Comparison of ENCODE assay signal across 14 cellular contexts in the genomic region with DNA sequence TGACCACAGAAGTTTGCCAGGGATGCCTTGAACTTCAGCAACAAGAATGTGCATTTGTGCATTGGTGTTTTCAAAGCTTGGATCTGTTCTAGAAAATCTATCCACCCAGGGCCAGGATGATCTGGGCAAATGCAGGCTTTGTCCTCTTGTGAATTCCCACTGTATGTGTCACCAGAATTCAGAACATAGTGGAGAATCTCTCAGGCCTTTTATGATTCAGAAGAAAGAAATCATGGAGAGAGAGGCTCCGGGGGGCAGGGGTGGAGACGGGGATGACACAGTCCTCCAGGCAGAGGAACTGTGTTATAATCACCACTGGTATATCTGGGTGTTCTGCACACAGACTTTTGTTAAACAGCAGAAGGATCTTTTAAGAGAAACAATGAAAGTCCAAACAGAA.
DNase-seq lines count a peak whose midpoint lies in the region; ATAC-seq, FAIRE-seq and TF ChIP-seq lines count a peak whose summit lies in the region.
"Had no signal": no experiment of that assay in that cellular context is flagged by ENCODE, and none has a peak within 500 bp of the region (broad histone marks: within the 10 kb centered on the region; RNA-seq: fewer than 3 reads in every experiment).

No MANE protein-coding gene starts in this region.

- WGBS in GM23248 (ENCODE audit: low coverage in 1 of 2, low lambda C conversion rate in 2 of 2, missing lambda C conversion rate in 2 of 2), 2 experiments = 3 to 4% methylated on average over 2 of the region's 2 CpGs

- H3K4me2 ChIP-seq in GM23248 (ENCODE audit: unreplicated experiment) = peak overlapping the region; percentile 21

- H3K36me3 ChIP-seq in GM23248 (ENCODE audit: low read depth) (no peaks in the 10 kb centered on the region), adipocyte (ENCODE audit: control insufficient read depth, insufficient read depth, low read length, severe bottlenecking) (no peaks in the 10 kb centered on the region)
- H3K36me3 ChIP-seq: esophagus squamous epithelium, tibial artery had no signal

- peak overlapping the region; percentile 38; the same call in 1 of the 2 replicates for H2AFZ ChIP-seq in GM23248

- no peak for FAIRE-seq in urothelium cell line (lab: Jason Lieb, UNC)

- H3K27me3 ChIP-seq in GM23248 (replicated peaks; ENCODE audit: insufficient read depth) (no peaks in the 10 kb centered on the region), adipocyte (replicated peaks; ENCODE audit: control insufficient read depth, insufficient read depth, low read length) (no peaks in the 10 kb centered on the region), foreskin keratinocyte (no peaks in the 10 kb centered on the region)
- H3K27me3 ChIP-seq: tibial artery had no signal

- no peaks in the 10 kb centered on the region for H4K20me1 ChIP-seq in GM23248 (ENCODE audit: insufficient read depth)

- ATAC-seq in foreskin keratinocyte = peak; percentile 95
- no peak for ATAC-seq in esophagus mucosa
- no peak for ATAC-seq in SK-N-SH treated with all-trans-retinoic acid at 6 μM for 48 hours
- no peak for ATAC-seq in GM18858 (IDR thresholded peaks at IDR 0.05; ENCODE audit: unreplicated experiment)
- ATAC-seq: activated CD8-positive, alpha-beta T cell treated with anti-CD3 and anti-CD28 coated beads, Interleukin-2, amount 10 ng/mL, durations not matched to agents 7 days and 5 days had no signal

- H3K27ac ChIP-seq in GM23248 = peak overlapping the region; percentile 80
- H3K27ac ChIP-seq in foreskin keratinocyte = no peak overlapping the region
- H3K27ac ChIP-seq: esophagus squamous epithelium, tibial artery had no signal

- H3F3A ChIP-seq in GM23248 (ENCODE audit: insufficient read depth) = peaks cover 12% of the 10 kb centered on the region

- no peaks in the 10 kb centered on the region for H3K9me3 ChIP-seq in GM23248 (ENCODE audit: low read depth)
- H3K9me3 ChIP-seq in adipocyte (ENCODE audit: control insufficient read depth, low read length) = peaks cover 5% of the 10 kb centered on the region
- H3K9me3 ChIP-seq: esophagus squamous epithelium had no signal

- in situ Hi-C loops in GM23248 (cut with MboI) = no loop called here

- H3K9ac ChIP-seq in GM23248 (peak overlapping the region; percentile 58), adipocyte (ENCODE audit: low read length) (peak overlapping the region; percentile 58)

- no peak for TF ChIP-seq CTCF in foreskin keratinocyte (conservative IDR thresholded peaks at IDR 0.05)

- DNase-seq in GM23248 = peak; percentile 89
- DNase-seq in adipocyte (ENCODE audit: low read depth) = peak; percentile 15
- DNase-seq in foreskin keratinocyte = peak; percentile 75 to 87
- DNase-seq in urothelium cell line (ENCODE audit: low spot score) = peak; percentile 81
- DNase-seq: activated CD8-positive, alpha-beta T cell treated with anti-CD3 and anti-CD28 coated beads, Interleukin-2, amount 10 ng/mL, durations not matched to agents 7 days and 5 days; DND-41; esophagus squamous epithelium; NCI-H1436; NCI-H524 treated with DMSO at 0.1 percent for 48 hours; stimulated activated CD4-positive, alpha-beta T cell treated with anti-CD3 and anti-CD28 coated beads, Interleukin-12 subunit alpha, Interleukin-12 subunit beta, amount 100 ng/mL, for 4 hours; tibial artery had no signal

- no peaks in the 10 kb centered on the region for H3K9me2 ChIP-seq in GM23248 (ENCODE audit: insufficient read depth)

- H3K4me3 ChIP-seq in GM23248 = peak overlapping the region; percentile 38; the same call in 1 of the 2 replicates
- no peak overlapping the region for H3K4me3 ChIP-seq in adipocyte (ENCODE audit: low read length)
- H3K4me3 ChIP-seq: esophagus squamous epithelium, tibial artery had no signal

- peaks cover 35% of the 10 kb centered on the region for H3K4me1 ChIP-seq in GM23248 (ENCODE audit: insufficient read depth)
- peaks cover 38% of the 10 kb centered on the region for H3K4me1 ChIP-seq in adipocyte (ENCODE audit: control insufficient read depth, insufficient read depth, low read length)
- peaks cover 6% of the 10 kb centered on the region for H3K4me1 ChIP-seq in foreskin keratinocyte
- H3K4me1 ChIP-seq: tibial artery had no signal

- H3K79me2 ChIP-seq in GM23248 (ENCODE audit: insufficient read depth) = no peaks in the 10 kb centered on the region

TF ChIP-seq in SK-N-SH treated with all-trans-retinoic acid at 6 μM for 48 hours, 23 proteins besides CTCF, POLR2A, EP300 and RAD21:
- no peak for TF ChIP-seq ZNF8 (CRISPR knock-in tag; IDR thresholded peaks at IDR 0.05)
- TF ChIP-seq OSR1 (CRISPR knock-in tag; IDR thresholded peaks at IDR 0.05) = no peak
- no peak for TF ChIP-seq SNAI2 (CRISPR knock-in tag; IDR thresholded peaks at IDR 0.05)
- TF ChIP-seq ISL1 (CRISPR knock-in tag; IDR thresholded peaks at IDR 0.05) = no peak
- no peak for TF ChIP-seq ZNF565 (CRISPR knock-in tag; conservative IDR thresholded peaks at IDR 0.05; ENCODE audit: low read depth)
- no peak for TF ChIP-seq ARNTL (CRISPR knock-in tag; IDR thresholded peaks at IDR 0.05; ENCODE audit: borderline replicate concordance, low read depth)
- TF ChIP-seq, protein P1, sequence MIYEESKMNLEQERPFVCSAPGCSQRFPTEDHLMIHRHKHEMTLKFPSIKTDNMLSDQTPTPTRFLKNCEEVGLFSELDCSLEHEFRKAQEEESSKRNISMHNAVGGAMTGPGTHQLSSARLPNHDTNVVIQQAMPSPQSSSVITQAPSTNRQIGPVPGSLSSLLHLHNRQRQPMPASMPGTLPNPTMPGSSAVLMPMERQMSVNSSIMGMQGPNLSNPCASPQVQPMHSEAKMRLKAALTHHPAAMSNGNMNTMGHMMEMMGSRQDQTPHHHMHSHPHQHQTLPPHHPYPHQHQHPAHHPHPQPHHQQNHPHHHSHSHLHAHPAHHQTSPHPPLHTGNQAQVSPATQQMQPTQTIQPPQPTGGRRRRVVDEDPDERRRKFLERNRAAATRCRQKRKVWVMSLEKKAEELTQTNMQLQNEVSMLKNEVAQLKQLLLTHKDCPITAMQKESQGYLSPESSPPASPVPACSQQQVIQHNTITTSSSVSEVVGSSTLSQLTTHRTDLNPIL (CRISPR knock-in tag; IDR thresholded peaks at IDR 0.05; ENCODE audit: low read depth) = no peak
- TF ChIP-seq, protein P2, sequence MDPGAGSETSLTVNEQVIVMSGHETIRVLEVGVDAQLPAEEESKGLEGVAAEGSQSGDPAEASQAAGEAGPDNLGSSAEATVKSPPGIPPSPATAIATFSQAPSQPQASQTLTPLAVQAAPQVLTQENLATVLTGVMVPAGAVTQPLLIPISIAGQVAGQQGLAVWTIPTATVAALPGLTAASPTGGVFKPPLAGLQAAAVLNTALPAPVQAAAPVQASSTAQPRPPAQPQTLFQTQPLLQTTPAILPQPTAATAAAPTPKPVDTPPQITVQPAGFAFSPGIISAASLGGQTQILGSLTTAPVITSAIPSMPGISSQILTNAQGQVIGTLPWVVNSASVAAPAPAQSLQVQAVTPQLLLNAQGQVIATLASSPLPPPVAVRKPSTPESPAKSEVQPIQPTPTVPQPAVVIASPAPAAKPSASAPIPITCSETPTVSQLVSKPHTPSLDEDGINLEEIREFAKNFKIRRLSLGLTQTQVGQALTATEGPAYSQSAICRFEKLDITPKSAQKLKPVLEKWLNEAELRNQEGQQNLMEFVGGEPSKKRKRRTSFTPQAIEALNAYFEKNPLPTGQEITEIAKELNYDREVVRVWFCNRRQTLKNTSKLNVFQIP (CRISPR knock-in tag; IDR thresholded peaks at IDR 0.05; ENCODE audit: borderline replicate concordance, low read depth) = no peak
- TF ChIP-seq CSDC2 (CRISPR knock-in tag; IDR thresholded peaks at IDR 0.05) = no peak
- no peak for TF ChIP-seq ESRRG (CRISPR knock-in tag; IDR thresholded peaks at IDR 0.05)
- TF ChIP-seq, protein P3, sequence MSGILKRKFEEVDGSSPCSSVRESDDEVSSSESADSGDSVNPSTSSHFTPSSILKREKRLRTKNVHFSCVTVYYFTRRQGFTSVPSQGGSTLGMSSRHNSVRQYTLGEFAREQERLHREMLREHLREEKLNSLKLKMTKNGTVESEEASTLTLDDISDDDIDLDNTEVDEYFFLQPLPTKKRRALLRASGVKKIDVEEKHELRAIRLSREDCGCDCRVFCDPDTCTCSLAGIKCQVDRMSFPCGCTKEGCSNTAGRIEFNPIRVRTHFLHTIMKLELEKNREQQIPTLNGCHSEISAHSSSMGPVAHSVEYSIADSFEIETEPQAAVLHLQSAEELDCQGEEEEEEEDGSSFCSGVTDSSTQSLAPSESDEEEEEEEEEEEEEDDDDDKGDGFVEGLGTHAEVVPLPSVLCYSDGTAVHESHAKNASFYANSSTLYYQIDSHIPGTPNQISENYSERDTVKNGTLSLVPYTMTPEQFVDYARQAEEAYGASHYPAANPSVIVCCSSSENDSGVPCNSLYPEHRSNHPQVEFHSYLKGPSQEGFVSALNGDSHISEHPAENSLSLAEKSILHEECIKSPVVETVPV (CRISPR knock-in tag; IDR thresholded peaks at IDR 0.05) = no peak
- TF ChIP-seq ZFP3 (CRISPR knock-in tag; IDR thresholded peaks at IDR 0.05) = no peak
- no peak for TF ChIP-seq RARB (CRISPR knock-in tag; IDR thresholded peaks at IDR 0.05)
- TF ChIP-seq ZC3H10 (CRISPR knock-in tag; IDR thresholded peaks at IDR 0.05) = no peak

Comparison
In these comparisons a context has a peak if more than half of its experiments do, and no peak if none do; other contexts are left out.
1. DNase-seq: peak in every context shown above with its lines; median percentile 89 in GM23248; 81 in foreskin keratinocyte; 81 in urothelium cell line; 15 in adipocyte.